10 cellular contexts compared by ENCODE assay signal in the genomic region with DNA sequence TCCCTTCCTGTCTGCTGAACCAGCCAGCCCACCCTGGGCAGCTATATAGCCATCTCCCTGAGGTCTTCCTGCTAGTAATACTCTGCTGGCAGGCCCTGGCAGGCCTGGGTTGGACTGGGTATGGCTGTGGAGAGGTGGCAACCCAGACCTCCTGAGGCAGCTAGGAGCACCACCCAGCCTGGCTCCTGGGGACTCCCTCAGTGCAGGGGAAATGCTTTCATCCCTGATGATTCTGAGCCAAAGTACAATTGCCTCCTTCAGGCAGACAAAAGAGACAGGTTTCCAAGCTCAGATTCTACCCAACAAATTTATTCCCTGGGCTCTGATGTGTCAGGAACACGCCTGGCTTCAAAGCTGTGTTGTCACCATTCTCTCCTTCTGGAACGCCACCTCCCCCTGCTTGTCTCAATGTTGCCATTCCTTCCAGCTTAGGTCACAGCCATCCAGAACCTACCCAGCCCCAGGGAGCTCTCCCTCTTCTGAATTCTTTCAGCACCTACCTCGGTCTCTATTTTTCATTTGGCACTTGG. TPM values are rescaled to one million over a fixed set of nuclear protein-coding genes. Genes with fewer than 3 reads are reported as not detected.
DNase-seq lines count a peak whose midpoint lies in the region; ATAC-seq and TF ChIP-seq lines count a peak whose summit lies in the region.
"Had no signal": no experiment of that assay in that cellular context is flagged by ENCODE, and none has a peak within 500 bp of the region (broad histone marks: within the 10 kb centered on the region; RNA-seq: fewer than 3 reads in every experiment).

No MANE protein-coding gene starts in this region.

- H3K9ac ChIP-seq in ES-I3 (ENCODE audit: low read depth, low read length) = peak overlapping the region; percentile 7; the same call in 1 of the 2 replicates

- H3K36me3 ChIP-seq in ES-I3 (ENCODE audit: insufficient read depth, low read length) (no peaks in the 10 kb centered on the region), SJCRH30 (no peaks in the 10 kb centered on the region)

- DNase-seq in SJCRH30 (peak; percentile 18 to 28), fibroblast of mammary gland (ENCODE audit: low read depth) (peak; percentile 61), renal cortical epithelial cell (ENCODE audit: low read depth) (peak; percentile 92), NCI-H2107 treated with DMSO at 0.1 percent for 48 hours (lab: John Stamatoyannopoulos, UW; ENCODE audit: unreplicated experiment) (no peak), nephron progenitor cell (no peak), cerebellar nuclear complex (lab: John Stamatoyannopoulos, UW) (no peak)
- DNase-seq: activated naive CD8-positive, alpha-beta T cell treated with anti-CD3 and anti-CD28 coated beads, Interleukin-2, amount 10 ng/mL, durations not matched to agents 7 days and 5 days had no signal

- TF ChIP-seq CTCF in fibroblast of mammary gland (conservative IDR thresholded peaks at IDR 0.05; ENCODE audit: control insufficient read depth, insufficient read depth, low read depth, low read length) = no peak
- TF ChIP-seq CTCF in nephron progenitor cell (IDR thresholded peaks at IDR 0.05) = no peak

- ATAC-seq in GM21367 (IDR thresholded peaks at IDR 0.05; ENCODE audit: unreplicated experiment) = no peak

- no peak overlapping the region for H3K4me3 Mint-ChIP-seq in nephron progenitor cell
- H3K4me3 Mint-ChIP-seq: activated naive CD8-positive, alpha-beta T cell treated with anti-CD3 and anti-CD28 coated beads, Interleukin-2, amount 10 ng/mL, durations not matched to agents 7 days and 5 days; stimulated activated naive CD8-positive, alpha-beta T cell treated with anti-CD3 and anti-CD28 coated beads, Interleukin-15, Interleukin-2, amounts not matched to agents 100 ng/mL and 50 ng/mL, for 24 hours had no signal

- H3K9me3 ChIP-seq in ES-I3 (ENCODE audit: control insufficient read depth, insufficient read depth, low read length) (no peaks in the 10 kb centered on the region), SJCRH30 (replicated peaks) (no peaks in the 10 kb centered on the region)

- H3K36me3 Mint-ChIP-seq in nephron progenitor cell (ENCODE audit: low read depth) = no peaks in the 10 kb centered on the region
- H3K36me3 Mint-ChIP-seq: activated naive CD8-positive, alpha-beta T cell treated with anti-CD3 and anti-CD28 coated beads, Interleukin-2, amount 10 ng/mL, durations not matched to agents 7 days and 5 days had no signal

- H3K27me3 Mint-ChIP-seq in nephron progenitor cell (ENCODE audit: low read depth, poor library complexity) = peaks cover 24% of the 10 kb centered on the region
- H3K27me3 Mint-ChIP-seq: stimulated activated naive CD8-positive, alpha-beta T cell treated with anti-CD3 and anti-CD28 coated beads, Interleukin-15, Interleukin-2, amounts not matched to agents 100 ng/mL and 50 ng/mL, for 24 hours had no signal

- H3K4me3 ChIP-seq in SJCRH30 (no peak overlapping the region), fibroblast of mammary gland (ENCODE audit: control insufficient read depth, low read depth, low read length) (no peak overlapping the region)

- H3K4me1 ChIP-seq in ES-I3 (ENCODE audit: insufficient read depth, low read length) (peaks cover 30% of the 10 kb centered on the region), SJCRH30 (peaks cover 9% of the 10 kb centered on the region)

- H3K9me3 Mint-ChIP-seq in nephron progenitor cell = no peaks in the 10 kb centered on the region
- H3K9me3 Mint-ChIP-seq: activated naive CD8-positive, alpha-beta T cell treated with anti-CD3 and anti-CD28 coated beads, Interleukin-2, amount 10 ng/mL, durations not matched to agents 7 days and 5 days; stimulated activated naive CD8-positive, alpha-beta T cell treated with anti-CD3 and anti-CD28 coated beads, Interleukin-15, Interleukin-2, amounts not matched to agents 100 ng/mL and 50 ng/mL, for 24 hours had no signal

- no peaks in the 10 kb centered on the region for H3K27me3 ChIP-seq in SJCRH30

- H3K27ac Mint-ChIP-seq in nephron progenitor cell = no peak overlapping the region
- H3K27ac Mint-ChIP-seq: activated naive CD8-positive, alpha-beta T cell treated with anti-CD3 and anti-CD28 coated beads, Interleukin-2, amount 10 ng/mL, durations not matched to agents 7 days and 5 days; stimulated activated naive CD8-positive, alpha-beta T cell treated with anti-CD3 and anti-CD28 coated beads, Interleukin-15, Interleukin-2, amounts not matched to agents 100 ng/mL and 50 ng/mL, for 24 hours had no signal

- H3K27ac ChIP-seq in SJCRH30 = no peak overlapping the region

- H3K4me1 Mint-ChIP-seq in nephron progenitor cell = peaks cover 29% of the 10 kb centered on the region

RNA-seq across cellular contexts. Expression of a gene that starts 4.7 kb away (rescaled TPM):
- total RNA-seq in SJCRH30 (2014; rRNA removed; shearing (Covaris generic)) = 16.8 and 19.4 TPM in 2 replicates
- 83.7 and 90.7 TPM in 2 replicates for total RNA-seq in renal cortical epithelial cell

RNA-seq across cellular contexts. Expression of a gene that starts 20.7 kb away (rescaled TPM):
- total RNA-seq in SJCRH30 (2014; rRNA removed; shearing (Covaris generic)) = 188 and 197 TPM in 2 replicates
- total RNA-seq in renal cortical epithelial cell = 70.9 and 239 TPM in 2 replicates

RNA-seq across cellular contexts. Expression of a gene that starts 21.4 kb away (rescaled TPM):
- 0.08 TPM in 1 of 2 replicates, not detected in the other for total RNA-seq in SJCRH30 (2014; rRNA removed; shearing (Covaris generic))
- 0.25 TPM in 1 of 2 replicates, not detected in the other for total RNA-seq in renal cortical epithelial cell
- total RNA-seq: activated naive CD8-positive, alpha-beta T cell treated with anti-CD3 and anti-CD28 coated beads, Interleukin-2, amount 10 ng/mL, durations not matched to agents 7 days and 5 days had no signal

RNA-seq across cellular contexts. Expression of a gene that starts 29.2 kb away (rescaled TPM):
- total RNA-seq in SJCRH30 (2014; rRNA removed; shearing (Covaris generic)) = 11.0 and 12.7 TPM in 2 replicates
- total RNA-seq in renal cortical epithelial cell = 30.7 and 52.7 TPM in 2 replicates

RNA-seq across cellular contexts. Expression of a gene that starts 29.2 kb away (rescaled TPM):
- total RNA-seq in SJCRH30 (2014; rRNA removed; shearing (Covaris generic)) = 2.9 and 4.2 TPM in 2 replicates
- total RNA-seq in renal cortical epithelial cell = 9.8 and 12.9 TPM in 2 replicates

Comparison
In these comparisons a context has a peak if more than half of its experiments do, and no peak if none do; other contexts are left out.
1. DNase-seq: peak in SJCRH30 (2 of 2), fibroblast of mammary gland (single experiment) and renal cortical epithelial cell (single experiment); none in NCI-H2107 treated with DMSO at 0.1 percent for 48 hours (single experiment), nephron progenitor cell (single experiment) and cerebellar nuclear complex (0 of 2).